In the genomic region with DNA sequence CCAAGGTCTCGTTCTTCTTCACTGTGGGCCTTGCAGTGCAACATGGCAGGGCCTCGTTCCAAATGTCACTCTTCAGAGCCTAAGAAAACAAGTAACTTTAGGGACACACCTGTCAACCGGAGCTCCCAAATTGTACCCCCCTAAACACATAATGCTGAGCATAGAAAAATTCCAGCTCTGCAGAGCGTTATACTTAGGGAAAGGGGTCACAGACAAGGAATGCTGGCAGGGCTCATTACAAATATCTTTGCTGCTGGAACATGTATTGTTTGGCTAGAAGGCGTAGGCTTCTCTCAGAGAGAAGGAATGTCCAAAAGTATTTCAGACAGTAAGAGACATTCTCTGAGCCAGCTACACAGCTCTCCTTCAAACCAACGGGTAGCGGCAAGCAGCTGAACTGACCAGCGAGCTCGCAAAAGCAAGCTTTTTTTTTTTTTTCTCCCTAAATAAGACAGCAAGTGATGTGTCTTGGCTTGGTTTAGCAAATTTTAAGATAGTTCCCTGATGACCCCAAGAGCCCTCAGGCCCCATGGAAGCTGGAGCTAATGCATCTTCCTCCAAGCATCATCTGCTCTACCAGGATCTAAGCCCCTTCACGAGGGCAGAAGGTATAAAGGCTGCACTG, we compare ENCODE assay signal across 11 cellular contexts. TPM values are rescaled to one million over a fixed set of nuclear protein-coding genes. Genes with fewer than 3 reads are reported as not detected.
DNase-seq lines count a peak whose midpoint lies in the region; ATAC-seq, FAIRE-seq and TF ChIP-seq lines count a peak whose summit lies in the region.
"Had no signal": no experiment of that assay in that cellular context is flagged by ENCODE, and none has a peak within 500 bp of the region (broad histone marks: within the 10 kb centered on the region; RNA-seq: fewer than 3 reads in every experiment).

No MANE protein-coding gene starts in this region.

- no peak overlapping the region for H3K9ac ChIP-seq in neural progenitor cell

- peak overlapping the region; percentile 80 for H3K27ac Mint-ChIP-seq in neural progenitor cell
- H3K27ac Mint-ChIP-seq: CD8-positive, alpha-beta T cell had no signal

- no peaks in the 10 kb centered on the region for H3K79me2 ChIP-seq in neural progenitor cell (ENCODE audit: low read depth)

- in situ Hi-C loops in ACHN (cut with HindIII; ENCODE audit: low pct_ligation_motif_present, low pct_unique_long_range_greater_than_20kb, low sequenced_read_pairs): no loop called here

- H3K9me3 Mint-ChIP-seq in neural progenitor cell: no peaks in the 10 kb centered on the region
- H3K9me3 Mint-ChIP-seq: CD8-positive, alpha-beta T cell had no signal

- no peak for TF ChIP-seq POLR2A in esophagus muscularis mucosa (IDR thresholded peaks at IDR 0.05; ENCODE audit: low read depth)

- DNase-seq in ACHN (peak; percentile 74), RCC 7860 (ENCODE audit: low spot score) (peak; percentile 54), esophagus muscularis mucosa (ENCODE audit: extremely low spot score) (no peak), neural progenitor cell (ENCODE audit: low spot score) (no peak), OCI-M1 (lab: John Stamatoyannopoulos, UW) (no peak), NCI-H345 treated with DMSO at 0.1 percent for 48 hours (lab: John Stamatoyannopoulos, UW; ENCODE audit: unreplicated experiment) (no peak), SIG-M5 (lab: John Stamatoyannopoulos, UW) (no peak)
- DNase-seq: CD8-positive, alpha-beta T cell; NCI-H187 treated with DMSO at 0.1 percent for 48 hours had no signal

- no peak for ATAC-seq in HG03521 (IDR thresholded peaks at IDR 0.05; ENCODE audit: unreplicated experiment)
- ATAC-seq: CD8-positive, alpha-beta T cell had no signal

- no peak for TF ChIP-seq EP300 in esophagus muscularis mucosa (IDR thresholded peaks at IDR 0.05)

- H3K27ac ChIP-seq in esophagus muscularis mucosa (replicated peaks in 1 of 4) (peak overlapping the region; percentile 84 to 91 (median 87)), neural progenitor cell (no peak overlapping the region)

- peaks cover 16% of the 10 kb centered on the region for H3F3A ChIP-seq in neural progenitor cell (ENCODE audit: low read depth)

- peaks cover 0 to 45% (median 23%) of the 10 kb centered on the region in 4 donors for H3K36me3 ChIP-seq in esophagus muscularis mucosa
- H3K36me3 ChIP-seq in neural progenitor cell: no peaks in the 10 kb centered on the region

- H3K4me1 ChIP-seq in esophagus muscularis mucosa: peaks cover 69 to 80% (median 74%) of the 10 kb centered on the region in 4 donors
- peaks cover 1% of the 10 kb centered on the region for H3K4me1 ChIP-seq in neural progenitor cell

- no peak overlapping the region for H3K4me3 Mint-ChIP-seq in neural progenitor cell
- H3K4me3 Mint-ChIP-seq: CD8-positive, alpha-beta T cell had no signal

- FAIRE-seq in RCC 7860 (lab: Jason Lieb, UNC): no peak

- no peaks in the 10 kb centered on the region for H3K9me3 ChIP-seq in esophagus muscularis mucosa
- H3K9me3 ChIP-seq in neural progenitor cell (ENCODE audit: low read depth): no peaks in the 10 kb centered on the region

- intact Hi-C loops in esophagus muscularis mucosa (cut with DNase I): no loop called here

- H4K20me1 ChIP-seq in neural progenitor cell (ENCODE audit: low read depth): peaks cover 28% of the 10 kb centered on the region

- H2AFZ ChIP-seq in neural progenitor cell (replicated peaks): no peak overlapping the region

- peaks cover 37% of the 10 kb centered on the region for H3K36me3 Mint-ChIP-seq in neural progenitor cell

- peaks cover 2% of the 10 kb centered on the region for H3K27me3 Mint-ChIP-seq in neural progenitor cell (ENCODE audit: insufficient read depth, low read depth)

- 14% methylated on average over 10 of the region's 10 CpGs for WGBS in esophagus muscularis mucosa

- peaks cover 27% of the 10 kb centered on the region for H3K4me1 Mint-ChIP-seq in neural progenitor cell

- no peak overlapping the region for H3K4me2 ChIP-seq in neural progenitor cell

- H3K4me3 ChIP-seq in esophagus muscularis mucosa (peak overlapping the region in 3 of 4 donors; percentile 20 to 25 (median 24)), neural progenitor cell (no peak overlapping the region)

- H3K27me3 ChIP-seq in esophagus muscularis mucosa (no peaks in the 10 kb centered on the region), neural progenitor cell (no peaks in the 10 kb centered on the region)

- TF ChIP-seq CTCF in esophagus muscularis mucosa (IDR thresholded peaks at IDR 0.05): peak in 1 of 3 experiments; percentile 17
- TF ChIP-seq CTCF in neural progenitor cell (IDR thresholded peaks at IDR 0.05): no peak

RNA-seq across cellular contexts. Expression of gene SSH1, which starts 24.5 kb away (rescaled TPM):
- 10 to 100 TPM; 14.1 to 40.9 (median 28.7) TPM for total RNA-seq in esophagus muscularis mucosa
- total RNA-seq in neural progenitor cell (ENCODE audit: low replicate concordance): 8.4 and 10.2 TPM in 2 replicates

RNA-seq across cellular contexts. Expression of gene DAO, which starts 47.0 kb away (rescaled TPM):
- not detected for total RNA-seq in esophagus muscularis mucosa
- not detected in 2 replicates for total RNA-seq in neural progenitor cell (ENCODE audit: low replicate concordance)
- total RNA-seq: CD8-positive, alpha-beta T cell; pulmonary artery endothelial cell had no signal

Comparison
In these comparisons a context has a peak if more than half of its experiments do, and no peak if none do; other contexts are left out.
1. DNase-seq: peak in ACHN (single experiment) and RCC 7860 (single experiment); none in esophagus muscularis mucosa (single experiment), neural progenitor cell (single experiment), OCI-M1 (single experiment), NCI-H345 treated with DMSO at 0.1 percent for 48 hours (single experiment) and SIG-M5 (single experiment).